ENCODE assay signal across 17 cellular contexts in the genomic region with DNA sequence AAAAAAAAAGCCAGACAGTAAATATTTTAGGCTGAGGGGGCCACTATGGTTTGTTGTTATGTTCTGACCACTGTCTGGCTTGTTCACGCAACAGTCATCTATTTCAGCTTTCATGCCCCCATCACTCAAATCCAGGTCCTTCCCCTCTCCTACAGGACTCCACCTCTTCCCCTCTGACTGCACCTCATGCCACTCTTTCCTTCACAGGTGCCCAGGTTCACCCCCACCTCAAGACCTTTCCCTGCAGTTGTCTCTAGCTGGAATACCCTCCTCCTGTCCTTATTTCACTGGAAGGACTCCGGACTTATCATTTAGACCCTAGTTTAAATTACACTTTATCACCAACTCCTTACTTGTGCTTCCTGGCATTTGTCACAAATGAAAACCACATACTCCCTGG. TPM values are rescaled to one million over a fixed set of nuclear protein-coding genes. Genes with fewer than 3 reads are reported as not detected.
DNase-seq lines count a peak whose midpoint lies in the region; ATAC-seq and TF ChIP-seq lines count a peak whose summit lies in the region.
"Had no signal": no experiment of that assay in that cellular context is flagged by ENCODE, and none has a peak within 500 bp of the region (broad histone marks: within the 10 kb centered on the region; RNA-seq: fewer than 3 reads in every experiment).

No MANE protein-coding gene starts in this region.

- H3K27me3 ChIP-seq in ovary, result no peaks in the 10 kb centered on the region
- H3K27me3 ChIP-seq in gastrocnemius medialis, result no peaks in the 10 kb centered on the region
- H3K27me3 ChIP-seq: foreskin keratinocyte, testis had no signal

- in situ Hi-C loops in gastrocnemius medialis (cut with MboI; ENCODE audit: low sequenced_read_pairs in 4 of 4), result no loop called here

- H3K9me3 ChIP-seq in SK-N-MC (ENCODE audit: low read depth, low read length) (peaks cover 4% of the 10 kb centered on the region; the same call in 1 of the 2 replicates), ovary (no peaks in the 10 kb centered on the region), gastrocnemius medialis (no peaks in the 10 kb centered on the region)
- H3K9me3 ChIP-seq: testis had no signal

- H3K36me3 ChIP-seq in SK-N-MC (ENCODE audit: insufficient read depth, low read length), result peaks cover 65% of the 10 kb centered on the region
- no peaks in the 10 kb centered on the region for H3K36me3 ChIP-seq in ovary
- peaks cover 0 to 49% of the 10 kb centered on the region in 2 donors for H3K36me3 ChIP-seq in gastrocnemius medialis

- no peak overlapping the region for H3K4me3 Mint-ChIP-seq in activated T-cell treated with anti-CD3 and anti-CD28 coated beads, Interleukin-2, amount 50 U/mL, for 72 hours
- H3K4me3 Mint-ChIP-seq in dendritic cell treated with granulocyte-macrophage colony-stimulating factor and Interleukin-4, amounts not matched to agents 40 ng/mL and 50 ng/mL, for 4 days, result no peak overlapping the region
- H3K4me3 Mint-ChIP-seq in stimulated activated effector memory CD8-positive, alpha-beta T cell treated with anti-CD3 and anti-CD28 coated beads, Interleukin-12 subunit alpha, Interleukin-12 subunit beta, amount 100 ng/mL, for 72 hours, result peak overlapping the region; percentile 86

- no peak for DNase-seq in activated T-cell treated with anti-CD3 and anti-CD28 coated beads, Interleukin-2, amount 50 U/mL, for 72 hours
- DNase-seq in activated T-cell treated with anti-CD3 and anti-CD28 coated beads, Interleukin-2, amount 50 U/mL, for 48 hours, result no peak
- DNase-seq in SK-N-MC (ENCODE audit: low read depth, low spot score) (no peak), ovary (no peak), gastrocnemius medialis (no peak)
- no peak for DNase-seq in stimulated activated effector memory CD8-positive, alpha-beta T cell treated with anti-CD3 and anti-CD28 coated beads, Interleukin-12 subunit alpha, Interleukin-12 subunit beta, amount 100 ng/mL, for 72 hours (ENCODE audit: low spot score in 2 of 2)
- DNase-seq: activated CD8-positive, alpha-beta memory T cell treated with anti-CD3 and anti-CD28 coated beads, Interleukin-2, amount 50 U/mL, for 48 hours; effector memory CD4-positive, alpha-beta T cell; foreskin keratinocyte; NCI-H2171; occipital lobe; SK-N-SH; stimulated activated CD4-positive, alpha-beta T cell treated with anti-CD3 and anti-CD28 coated beads, Interleukin-12 subunit alpha, Interleukin-12 subunit beta, amount 100 ng/mL, for 4 hours; testis had no signal

- H3K9me3 Mint-ChIP-seq in activated T-cell treated with anti-CD3 and anti-CD28 coated beads, Interleukin-2, amount 50 U/mL, for 72 hours, result no peaks in the 10 kb centered on the region
- no peaks in the 10 kb centered on the region for H3K9me3 Mint-ChIP-seq in dendritic cell treated with granulocyte-macrophage colony-stimulating factor and Interleukin-4, amounts not matched to agents 40 ng/mL and 50 ng/mL, for 4 days
- no peaks in the 10 kb centered on the region for H3K9me3 Mint-ChIP-seq in stimulated activated effector memory CD8-positive, alpha-beta T cell treated with anti-CD3 and anti-CD28 coated beads, Interleukin-12 subunit alpha, Interleukin-12 subunit beta, amount 100 ng/mL, for 72 hours

- H3K27ac ChIP-seq in SK-N-MC (peak overlapping the region; percentile 16; the same call in 1 of the 2 replicates), ovary (no peak overlapping the region), gastrocnemius medialis (no peak overlapping the region)
- H3K27ac ChIP-seq: foreskin keratinocyte, testis had no signal

- H3K36me3 Mint-ChIP-seq in activated T-cell treated with anti-CD3 and anti-CD28 coated beads, Interleukin-2, amount 50 U/mL, for 72 hours (ENCODE audit: insufficient read depth in 2 of 2), result peaks cover 29 to 47% of the 10 kb centered on the region in 2 donors
- peaks cover 74% of the 10 kb centered on the region for H3K36me3 Mint-ChIP-seq in dendritic cell treated with granulocyte-macrophage colony-stimulating factor and Interleukin-4, amounts not matched to agents 40 ng/mL and 50 ng/mL, for 4 days (ENCODE audit: low read depth)
- H3K36me3 Mint-ChIP-seq in stimulated activated effector memory CD8-positive, alpha-beta T cell treated with anti-CD3 and anti-CD28 coated beads, Interleukin-12 subunit alpha, Interleukin-12 subunit beta, amount 100 ng/mL, for 72 hours, result peaks cover 88% of the 10 kb centered on the region

- intact Hi-C loops in dendritic cell treated with granulocyte-macrophage colony-stimulating factor and Interleukin-4, amounts not matched to agents 40 ng/mL and 50 ng/mL, for 4 days (cut with micrococcal nuclease), result no loop called here
- intact Hi-C loops in ovary (cut with DNase I) (loop anchor here in 1 of 4 donors (10.0 kb wide), 1 partner anchor 311 kb away; no protein-coding TSS in a partner anchor), gastrocnemius medialis (cut with DNase I; ENCODE audit: low total_unique reads) (loop anchor here (10.0 kb wide), 1 partner anchor 229 kb away; no protein-coding TSS in a partner anchor)

- H3K27me3 Mint-ChIP-seq in activated T-cell treated with anti-CD3 and anti-CD28 coated beads, Interleukin-2, amount 50 U/mL, for 72 hours (ENCODE audit: low read depth), result no peaks in the 10 kb centered on the region
- H3K27me3 Mint-ChIP-seq in dendritic cell treated with granulocyte-macrophage colony-stimulating factor and Interleukin-4, amounts not matched to agents 40 ng/mL and 50 ng/mL, for 4 days, result no peaks in the 10 kb centered on the region

- no peak for TF ChIP-seq EP300 in ovary (IDR thresholded peaks at IDR 0.05)

- TF ChIP-seq CTCF in ovary (IDR thresholded peaks at IDR 0.05) (no peak), gastrocnemius medialis (IDR thresholded peaks at IDR 0.05 in 4 of 5, conservative IDR thresholded peaks at IDR 0.05 in 1 of 5) (no peak)

- H3K9ac ChIP-seq in SK-N-MC (ENCODE audit: insufficient read length), result no peak overlapping the region
- H3K9ac ChIP-seq: SK-N-SH had no signal

- WGBS in ovary, 3 donors, result 64 to 80% (median 68%) methylated on average over 2 of the region's 2 CpGs

- H3K27ac Mint-ChIP-seq in activated T-cell treated with anti-CD3 and anti-CD28 coated beads, Interleukin-2, amount 50 U/mL, for 72 hours, result peak overlapping the region; percentile 66
- H3K27ac Mint-ChIP-seq in dendritic cell treated with granulocyte-macrophage colony-stimulating factor and Interleukin-4, amounts not matched to agents 40 ng/mL and 50 ng/mL, for 4 days, result peak overlapping the region; percentile 7
- peak overlapping the region; percentile 99 for H3K27ac Mint-ChIP-seq in stimulated activated effector memory CD8-positive, alpha-beta T cell treated with anti-CD3 and anti-CD28 coated beads, Interleukin-12 subunit alpha, Interleukin-12 subunit beta, amount 100 ng/mL, for 72 hours

- peaks cover 32% of the 10 kb centered on the region for H3K4me1 Mint-ChIP-seq in activated T-cell treated with anti-CD3 and anti-CD28 coated beads, Interleukin-2, amount 50 U/mL, for 72 hours (ENCODE audit: low read depth)
- peaks cover 28% of the 10 kb centered on the region for H3K4me1 Mint-ChIP-seq in dendritic cell treated with granulocyte-macrophage colony-stimulating factor and Interleukin-4, amounts not matched to agents 40 ng/mL and 50 ng/mL, for 4 days (ENCODE audit: low read depth)
- H3K4me1 Mint-ChIP-seq in stimulated activated effector memory CD8-positive, alpha-beta T cell treated with anti-CD3 and anti-CD28 coated beads, Interleukin-12 subunit alpha, Interleukin-12 subunit beta, amount 100 ng/mL, for 72 hours, result peaks cover 43% of the 10 kb centered on the region

- H3K4me1 ChIP-seq in ovary (ENCODE audit: insufficient read depth) (peaks cover 3% of the 10 kb centered on the region), gastrocnemius medialis (peaks cover 27% of the 10 kb centered on the region in 2 donors)

- no peak for ATAC-seq in activated T-cell treated with anti-CD3 and anti-CD28 coated beads, Interleukin-2, amount 50 U/mL, for 72 hours (replicated peaks in 1 of 2)
- ATAC-seq in stimulated activated effector memory CD8-positive, alpha-beta T cell treated with anti-CD3 and anti-CD28 coated beads, Interleukin-12 subunit alpha, Interleukin-12 subunit beta, amount 100 ng/mL, for 72 hours, result no peak
- ATAC-seq in GM19455 (IDR thresholded peaks at IDR 0.05; ENCODE audit: unreplicated experiment) (no peak), gastrocnemius medialis (no peak)
- ATAC-seq: foreskin keratinocyte, HepG2 had no signal

- H3K4me3 ChIP-seq in SK-N-MC (no peak overlapping the region), ovary (no peak overlapping the region), gastrocnemius medialis (no peak overlapping the region)
- H3K4me3 ChIP-seq: testis had no signal

- TF ChIP-seq POLR2A in ovary (IDR thresholded peaks at IDR 0.05) (no peak), gastrocnemius medialis (IDR thresholded peaks at IDR 0.05) (no peak)

RNA-seq across cellular contexts. Expression of a gene that starts 3.4 kb away (rescaled TPM):
- 1,000 to 10,000 TPM; 2,954 to 3,917 TPM for total RNA-seq in activated T-cell treated with anti-CD3 and anti-CD28 coated beads, Interleukin-2, amount 50 U/mL, for 72 hours
- total RNA-seq in ovary (1,000 to 10,000 TPM; 2,727 to 9,295 (median 4,211) TPM), gastrocnemius medialis (1,000 to 10,000 TPM; 1,865 to 2,215 (median 2,024) TPM)
- 1,000 to 10,000 TPM; 2,234 to 8,183 TPM for polyA plus RNA-seq in ovary

RNA-seq across cellular contexts. Expression of a gene that starts 33.4 kb away (rescaled TPM):
- total RNA-seq in activated T-cell treated with anti-CD3 and anti-CD28 coated beads, Interleukin-2, amount 50 U/mL, for 72 hours, result 100 to 1,000 TPM; 363 to 455 TPM
- total RNA-seq in ovary (100 to 1,000 TPM in 6 of 7 donors, 10 to 100 TPM in 1; 96.9 to 750 (median 384) TPM), gastrocnemius medialis (100 to 1,000 TPM; 123 to 291 (median 160) TPM)
- 1,000 to 10,000 TPM in 1 of 2 donors, 100 to 1,000 TPM in 1; 280 to 1,292 TPM for polyA plus RNA-seq in ovary

Comparison
In these comparisons a context has a peak if more than half of its experiments do, and no peak if none do; other contexts are left out.
1. H3K27ac Mint-ChIP-seq: peak in every context shown above with its lines; median percentile 99 in stimulated activated effector memory CD8-positive, alpha-beta T cell treated with anti-CD3 and anti-CD28 coated beads, Interleukin-12 subunit alpha, Interleukin-12 subunit beta, amount 100 ng/mL, for 72 hours; 66 in activated T-cell treated with anti-CD3 and anti-CD28 coated beads, Interleukin-2, amount 50 U/mL, for 72 hours; 7 in dendritic cell treated with granulocyte-macrophage colony-stimulating factor and Interleukin-4, amounts not matched to agents 40 ng/mL and 50 ng/mL, for 4 days.